1 cellular context compared by ENCODE assay signal in genomic region chr3:48564022-48564421, GRCh38.
TF ChIP-seq lines count a peak whose summit lies in the region.

No MANE protein-coding gene starts in this region.

TF ChIP-seq in HepG2, 621 proteins besides CTCF, POLR2A, EP300 and RAD21 (continued from another document):
- TF ChIP-seq PRDM4 (CRISPR knock-in tag; IDR thresholded peaks at IDR 0.05; ENCODE audit: borderline replicate concordance) (no peak), FOXK2 (IDR thresholded peaks at IDR 0.05) (no peak), NCOA2 (CRISPR knock-in tag; IDR thresholded peaks at IDR 0.05) (no peak), TFDP2 (CRISPR knock-in tag; IDR thresholded peaks at IDR 0.05) (no peak), MIXL1 (CRISPR knock-in tag; IDR thresholded peaks at IDR 0.05) (no peak), ZFAT (CRISPR knock-in tag; conservative IDR thresholded peaks at IDR 0.05) (no peak), HIC2 (CRISPR knock-in tag; IDR thresholded peaks at IDR 0.05; ENCODE audit: low read depth) (peak; percentile 77), ZBTB43 (CRISPR knock-in tag; conservative IDR thresholded peaks at IDR 0.05) (no peak)
